Comparison of ENCODE assay signal across 8 cellular contexts in genomic region chr16:8905168-8905762, GRCh38. TPM values are rescaled to one million over a fixed set of nuclear protein-coding genes. Genes with fewer than 3 reads are reported as not detected.
DNase-seq lines count a peak whose midpoint lies in the region; ATAC-seq and TF ChIP-seq lines count a peak whose summit lies in the region.

No MANE protein-coding gene starts in this region.

- H3K36me3 Mint-ChIP-seq in endodermal cell (ENCODE audit: low read depth): peaks cover 79% of the 10 kb centered on the region

- H3K9me3 ChIP-seq in endodermal cell (ENCODE audit: control insufficient read depth, low read length): no peaks in the 10 kb centered on the region

- H3K9ac ChIP-seq in endodermal cell (ENCODE audit: extremely low read depth, low read length, poor library complexity, severe bottlenecking): no peak overlapping the region

- H3K27me3 Mint-ChIP-seq in endodermal cell (ENCODE audit: insufficient read depth): no peaks in the 10 kb centered on the region
- H3K27me3 Mint-ChIP-seq in stimulated activated naive CD8-positive, alpha-beta T cell treated with anti-CD3 and anti-CD28 coated beads, Interleukin-15, amount 100 ng/mL, for 72 hours: no peaks in the 10 kb centered on the region

- POLR2A ChIA-PET in AG04449 (lab: Yijun Ruan, JAX): no interaction called here

- H3K4me1 ChIP-seq in endodermal cell (ENCODE audit: control insufficient read depth, insufficient read depth, low read length): peaks cover 10% of the 10 kb centered on the region

- peak; percentile 74 for ATAC-seq in stimulated activated naive CD8-positive, alpha-beta T cell treated with anti-CD3 and anti-CD28 coated beads, Interleukin-15, amount 100 ng/mL, for 72 hours
- no peak for ATAC-seq in HG02588 (IDR thresholded peaks at IDR 0.05; ENCODE audit: unreplicated experiment)

- DNase-seq in AG04449 (ENCODE audit: low read depth, low spot score) (no peak), NCI-H526 treated with DMSO at 0.1 percent for 48 hours (lab: John Stamatoyannopoulos, UW) (peak; percentile 44), endodermal cell (no peak), SKM-1 treated with dmso at 0.1 percent for 144 hours (lab: John Stamatoyannopoulos, UW; ENCODE audit: unreplicated experiment) (no peak), SK-N-DZ (ENCODE audit: low spot score) (no peak)
- no peak for DNase-seq in stimulated activated naive CD8-positive, alpha-beta T cell treated with anti-CD3 and anti-CD28 coated beads, Interleukin-15, amount 100 ng/mL, for 72 hours

- peaks cover 95% of the 10 kb centered on the region for H3K36me3 ChIP-seq in endodermal cell (ENCODE audit: control insufficient read depth, insufficient read depth, low read length)

- TF ChIP-seq CTCF in AG04449 (IDR thresholded peaks at IDR 0.05; ENCODE audit: insufficient read depth, low read length, missing control alignments): peak; percentile 58
- TF ChIP-seq CTCF in GM12872 (IDR thresholded peaks at IDR 0.05; ENCODE audit: insufficient read depth, low read depth, low read length): peak; percentile 69
- TF ChIP-seq CTCF in endodermal cell (conservative IDR thresholded peaks at IDR 0.05): peak; percentile 51

- no peaks in the 10 kb centered on the region for H3K9me3 Mint-ChIP-seq in endodermal cell
- no peaks in the 10 kb centered on the region for H3K9me3 Mint-ChIP-seq in stimulated activated naive CD8-positive, alpha-beta T cell treated with anti-CD3 and anti-CD28 coated beads, Interleukin-15, amount 100 ng/mL, for 72 hours

- H3K4me3 Mint-ChIP-seq in endodermal cell: no peak overlapping the region
- H3K4me3 Mint-ChIP-seq in stimulated activated naive CD8-positive, alpha-beta T cell treated with anti-CD3 and anti-CD28 coated beads, Interleukin-15, amount 100 ng/mL, for 72 hours: no peak overlapping the region

- no peaks in the 10 kb centered on the region for H3K27me3 ChIP-seq in endodermal cell (ENCODE audit: control insufficient read depth, insufficient read depth, low read length, poor library complexity, severe bottlenecking)

- CTCF ChIA-PET in AG04449 (lab: Yijun Ruan, JAX): interaction anchor here (0.7 to 2.0 kb wide), 8 partner anchors 14 to 233 kb away, joined by 3 to 8 read pairs (median 4); no protein-coding TSS in a partner anchor

- no peak overlapping the region for H3K27ac ChIP-seq in endodermal cell (ENCODE audit: low read depth, low read length)

- 88 to 93% methylated on average over 12 to 13 of the region's 13 CpGs for WGBS in endodermal cell (ENCODE audit: insufficient coverage in 1 of 2, insufficient read length in 1 of 2), 2 experiments

- peaks cover 20% of the 10 kb centered on the region for H3K4me1 Mint-ChIP-seq in endodermal cell
- peaks cover 14% of the 10 kb centered on the region for H3K4me1 Mint-ChIP-seq in stimulated activated naive CD8-positive, alpha-beta T cell treated with anti-CD3 and anti-CD28 coated beads, Interleukin-15, amount 100 ng/mL, for 72 hours

- no peak overlapping the region for H3K4me3 ChIP-seq in AG04449 (ENCODE audit: low read depth, low read length)
- no peak overlapping the region for H3K4me3 ChIP-seq in endodermal cell (ENCODE audit: low read length)

- no peak overlapping the region for H3K27ac Mint-ChIP-seq in endodermal cell
- H3K27ac Mint-ChIP-seq in stimulated activated naive CD8-positive, alpha-beta T cell treated with anti-CD3 and anti-CD28 coated beads, Interleukin-15, amount 100 ng/mL, for 72 hours: peak overlapping the region in 1 of 2 donors; percentile 35

RNA-seq across cellular contexts. Expression of gene LITAFD, which starts 23.1 kb away (rescaled TPM):
- not detected for total RNA-seq in endodermal cell
- not detected for polyA plus RNA-seq in endodermal cell (2013, experiment 1 of 2)
- not detected for polyA plus RNA-seq in endodermal cell (2013, experiment 2 of 2)
- polyA plus RNA-seq in SK-N-DZ (2014; cell fraction: cytosol; rRNA removed): not detected in 2 replicates
- polyA plus RNA-seq in SK-N-DZ (2014; cell fraction: nucleus; rRNA removed): not detected in 2 replicates

RNA-seq across cellular contexts. Expression of gene CARHSP1, which starts 36.5 kb away (rescaled TPM):
- 100 to 1,000 TPM; 233 to 275 TPM for total RNA-seq in endodermal cell
- polyA plus RNA-seq in endodermal cell (2013, experiment 1 of 2): 183 TPM
- 179 TPM for polyA plus RNA-seq in endodermal cell (2013, experiment 2 of 2)
- polyA plus RNA-seq in SK-N-DZ (2014; cell fraction: cytosol; rRNA removed): 257 and 292 TPM in 2 replicates
- polyA plus RNA-seq in SK-N-DZ (2014; cell fraction: nucleus; rRNA removed): 158 and 171 TPM in 2 replicates

RNA-seq across cellular contexts. Expression of gene USP7, which starts 58.4 kb away (rescaled TPM):
- total RNA-seq in endodermal cell: 100 to 1,000 TPM; 114 to 140 TPM
- 101 TPM for polyA plus RNA-seq in endodermal cell (2013, experiment 1 of 2)
- 95.6 TPM for polyA plus RNA-seq in endodermal cell (2013, experiment 2 of 2)
- polyA plus RNA-seq in SK-N-DZ (2014; cell fraction: cytosol; rRNA removed): 27.9 and 32.5 TPM in 2 replicates
- polyA plus RNA-seq in SK-N-DZ (2014; cell fraction: nucleus; rRNA removed): 105 and 115 TPM in 2 replicates
